9 cellular contexts compared by ENCODE assay signal in the genomic region with DNA sequence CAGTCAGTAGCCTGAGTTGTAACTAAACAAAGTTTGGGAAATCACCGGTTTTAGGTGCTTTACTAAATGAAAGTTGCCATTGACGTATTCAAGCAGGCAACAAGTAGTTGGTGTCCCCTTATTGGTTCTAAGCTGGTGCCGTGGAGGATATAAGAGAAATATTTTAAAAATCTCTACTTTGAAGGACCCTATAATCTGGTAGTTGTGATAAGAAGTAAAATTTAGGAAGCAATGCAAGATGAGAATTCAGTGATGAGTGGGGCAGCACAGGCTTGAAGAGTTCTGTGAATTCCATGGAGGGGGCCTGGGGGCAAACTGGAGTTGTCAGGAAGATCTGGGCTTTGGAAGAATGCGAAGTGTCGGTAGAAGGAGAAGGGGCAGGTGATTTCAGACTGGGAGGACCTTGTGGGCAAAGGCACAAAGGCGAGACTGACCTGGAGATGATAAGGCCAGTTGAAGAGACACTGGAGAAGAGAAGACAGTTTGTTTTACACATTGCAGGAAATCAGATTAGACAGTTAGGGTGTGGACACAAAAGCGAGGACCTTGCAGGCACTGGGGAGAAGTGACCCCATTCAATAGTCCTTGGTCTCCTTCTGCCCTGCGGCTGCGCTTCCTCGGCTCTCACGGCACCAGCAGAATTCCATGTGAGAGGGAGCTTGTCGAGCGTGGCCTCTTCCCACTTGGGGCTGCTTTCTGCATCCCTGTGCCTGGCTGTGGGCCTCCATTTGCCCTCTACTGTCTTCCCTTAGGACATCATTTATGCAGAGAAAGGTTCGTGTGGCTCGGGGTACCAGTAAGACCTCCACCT. TPM values are rescaled to one million over a fixed set of nuclear protein-coding genes. Genes with fewer than 3 reads are reported as not detected.
DNase-seq lines count a peak whose midpoint lies in the region; ATAC-seq and TF ChIP-seq lines count a peak whose summit lies in the region.
"Had no signal": no experiment of that assay in that cellular context is flagged by ENCODE, and none has a peak within 500 bp of the region (broad histone marks: within the 10 kb centered on the region; RNA-seq: fewer than 3 reads in every experiment).

No MANE protein-coding gene starts in this region.

- peak in 2 of 3 donors; percentile 74 to 81 for DNase-seq in CD4-positive, CD25-positive, alpha-beta regulatory T cell
- DNase-seq in HL-60 (ENCODE audit: low read depth in 1 of 2, low spot score in 1 of 2) (no peak), naive B cell (peak; percentile 60), NCI-H748 treated with DMSO at 0.1 percent for 48 hours (lab: John Stamatoyannopoulos, UW) (no peak), germinal center (ENCODE audit: low spot score) (no peak)
- DNase-seq in activated T-cell treated with anti-CD3 and anti-CD28 coated beads, Interleukin-2, amount 50 U/mL, for 48 hours, result peak; percentile 63 to 65
- DNase-seq in NK-92 treated with Interleukin-12 subunit alpha and Interleukin-12 subunit beta, amount 100 ng/mL, for 24 hours (lab: John Stamatoyannopoulos, UW), result no peak
- DNase-seq: right lobe of liver had no signal

- peaks cover 6 to 44% (median 25%) of the 10 kb centered on the region in 4 donors for H3K4me1 Mint-ChIP-seq in CD4-positive, CD25-positive, alpha-beta regulatory T cell
- peaks cover 66 to 70% (median 68%) of the 10 kb centered on the region in 3 donors for H3K4me1 Mint-ChIP-seq in naive B cell

- ATAC-seq in CD4-positive, CD25-positive, alpha-beta regulatory T cell (ENCODE audit: low read depth in 2 of 2), result peak; percentile 8 to 17
- peak; percentile 45 to 47 for ATAC-seq in naive B cell (ENCODE audit: low read depth in 2 of 2)
- ATAC-seq in GM21528 (IDR thresholded peaks at IDR 0.05; ENCODE audit: low FRiP score, unreplicated experiment), result no peak

- no peaks in the 10 kb centered on the region for H3K9me3 ChIP-seq in CD4-positive, CD25-positive, alpha-beta regulatory T cell (ENCODE audit: control insufficient read depth in 2 of 2, low read length in 2 of 2)
- H3K9me3 ChIP-seq: right lobe of liver had no signal

- peak overlapping the region; percentile 93 to 99 (median 99) for H3K27ac Mint-ChIP-seq in CD4-positive, CD25-positive, alpha-beta regulatory T cell
- H3K27ac Mint-ChIP-seq in naive B cell, result peak overlapping the region; percentile 94 to 100 (median 100)

- peaks cover 11% of the 10 kb centered on the region for H3K36me3 ChIP-seq in CD4-positive, CD25-positive, alpha-beta regulatory T cell (ENCODE audit: control insufficient read depth, insufficient read depth, low read length)
- H3K36me3 ChIP-seq: right lobe of liver had no signal

- H3K27ac ChIP-seq in CD4-positive, CD25-positive, alpha-beta regulatory T cell (ENCODE audit: insufficient read depth, low read length, poor library complexity, severe bottlenecking), result peak overlapping the region; percentile 100
- H3K27ac ChIP-seq in HL-60 (replicated peaks), result peak overlapping the region; percentile 82

- peaks cover 68% of the 10 kb centered on the region for H3K4me1 ChIP-seq in CD4-positive, CD25-positive, alpha-beta regulatory T cell (ENCODE audit: control insufficient read depth, insufficient read depth, low read length, poor library complexity, severe bottlenecking)
- H3K4me1 ChIP-seq: right lobe of liver had no signal

- H3K9me3 Mint-ChIP-seq in CD4-positive, CD25-positive, alpha-beta regulatory T cell, result peaks cover 0 to 6% (median 0%) of the 10 kb centered on the region in 7 donors
- H3K9me3 Mint-ChIP-seq in naive B cell, result no peaks in the 10 kb centered on the region

- H3K27me3 ChIP-seq in CD4-positive, CD25-positive, alpha-beta regulatory T cell (ENCODE audit: control insufficient read depth, insufficient read depth, low read length), result no peaks in the 10 kb centered on the region
- no peaks in the 10 kb centered on the region for H3K27me3 ChIP-seq in HL-60 (ENCODE audit: insufficient read depth, poor library complexity, severe bottlenecking)
- H3K27me3 ChIP-seq: right lobe of liver had no signal

- peaks cover 50% of the 10 kb centered on the region for H3K36me3 Mint-ChIP-seq in CD4-positive, CD25-positive, alpha-beta regulatory T cell
- H3K36me3 Mint-ChIP-seq in naive B cell, result peaks cover 34 to 35% of the 10 kb centered on the region in 2 donors

- peak overlapping the region; percentile 97 for H3K4me3 ChIP-seq in CD4-positive, CD25-positive, alpha-beta regulatory T cell (ENCODE audit: low read depth, low read length)
- no peak overlapping the region for H3K4me3 ChIP-seq in HL-60 (replicated peaks; ENCODE audit: insufficient read depth, low read length)

- no peak for TF ChIP-seq CTCF in HL-60 (IDR thresholded peaks at IDR 0.05; ENCODE audit: insufficient read depth, low read length)

- H3K27me3 Mint-ChIP-seq in CD4-positive, CD25-positive, alpha-beta regulatory T cell, result peaks cover 10% of the 10 kb centered on the region
- no peaks in the 10 kb centered on the region for H3K27me3 Mint-ChIP-seq in naive B cell

- H3K4me3 Mint-ChIP-seq in CD4-positive, CD25-positive, alpha-beta regulatory T cell, result peak overlapping the region; percentile 97 to 99 (median 98)
- peak overlapping the region; percentile 97 to 100 (median 99) for H3K4me3 Mint-ChIP-seq in naive B cell

RNA-seq across cellular contexts. Expression of gene RHOH, which starts 1.3 kb away (rescaled TPM):
- total RNA-seq in CD4-positive, CD25-positive, alpha-beta regulatory T cell, result 645 TPM
- polyA plus RNA-seq in CD4-positive, CD25-positive, alpha-beta regulatory T cell, result 100 to 1,000 TPM; 360 to 479 (median 397) TPM
- 100 to 1,000 TPM; 411 to 590 (median 456) TPM for polyA plus RNA-seq in naive B cell (ENCODE audit: low read depth in 6 of 6)

Comparison
In these comparisons a context has a peak if more than half of its experiments do, and no peak if none do; other contexts are left out.
1. DNase-seq: peak in CD4-positive, CD25-positive, alpha-beta regulatory T cell (2 of 3), activated T-cell treated with anti-CD3 and anti-CD28 coated beads, Interleukin-2, amount 50 U/mL, for 48 hours (2 of 2) and naive B cell (single experiment); none in HL-60 (0 of 2), NCI-H748 treated with DMSO at 0.1 percent for 48 hours (single experiment), germinal center (single experiment) and NK-92 treated with Interleukin-12 subunit alpha and Interleukin-12 subunit beta, amount 100 ng/mL, for 24 hours (single experiment).